33 cellular contexts compared by ENCODE assay signal in genomic region chr3:4855676-4856075, GRCh38.
A peak's percentile ranks its signal among the peaks of the same experiment; 100 is the strongest.
DNase-seq lines count a peak whose midpoint lies in the region; ATAC-seq, FAIRE-seq and TF ChIP-seq lines count a peak whose summit lies in the region.
"Had no signal": no experiment of that assay in that cellular context is flagged by ENCODE, and none has a peak within 500 bp of the region (broad histone marks: within the 10 kb centered on the region; RNA-seq: fewer than 3 reads in every experiment).

No MANE protein-coding gene starts in this region.

- H3K4me3 ChIP-seq in K562: no peak overlapping the region
- H3K4me3 ChIP-seq: coronary artery, gastrocnemius medialis, MG63, PC-9, stomach, tibial artery had no signal

- FAIRE-seq in K562 (lab: Jason Lieb, UNC): no peak
- FAIRE-seq: astrocyte, endometrium, G401.6, islet of Langerhans had no signal

- no peak for TF ChIP-seq POLR2A in K562 (conservative IDR thresholded peaks at IDR 0.05)

- DNase-seq in activated naive CD4-positive, alpha-beta T cell treated with anti-CD3 and anti-CD28 coated beads for 36 hours: peak; percentile 41
- DNase-seq in activated naive CD4-positive, alpha-beta T cell treated with Interleukin-2 at 50 U/mL for 16 hours: no peak
- DNase-seq in K562 (ENCODE audit: extremely low read depth in 1 of 4, low spot score in 3 of 4) (no peak), HuH-7.5 (ENCODE audit: low spot score) (no peak), GOT3 (lab: John Stamatoyannopoulos, UW) (no peak), globus pallidus (ENCODE audit: low spot score) (no peak)
- no peak for DNase-seq in stimulated activated effector memory CD8-positive, alpha-beta T cell treated with anti-CD3 and anti-CD28 coated beads, Interleukin-12 subunit alpha, Interleukin-12 subunit beta, amount 100 ng/mL, for 72 hours (ENCODE audit: low spot score in 2 of 2)
- DNase-seq: activated T-cell treated with anti-CD3 and anti-CD28 coated beads, Interleukin-2, amount 50 U/mL, for 4 hours; BE2C; COR-L47; gastrocnemius medialis; H7; KBM-7; left ventricle myocardium superior; MG63; naive B cell; NCI-H1105 treated with DMSO at 0.1 percent for 48 hours; NCI-H1930; NCI-H524 treated with DMSO at 0.1 percent for 48 hours; occipital lobe; PC-9; stomach; T-helper 9 cell; tibial artery had no signal

- peaks cover 0 to 12% of the 10 kb centered on the region in 2 experiments; a peak in 3 of 5 replicates for H3K4me1 ChIP-seq in K562 (replicated peaks in 1 of 2; ENCODE audit: control insufficient read depth in 2 of 2, insufficient read depth in 2 of 2, low read length in 2 of 2)
- H3K4me1 ChIP-seq: BE2C, gastrocnemius medialis, stomach had no signal

- H3K27me3 Mint-ChIP-seq in activated naive CD4-positive, alpha-beta T cell treated with anti-CD3 and anti-CD28 coated beads for 36 hours (ENCODE audit: low read depth): no peaks in the 10 kb centered on the region
- H3K27me3 Mint-ChIP-seq: activated naive CD4-positive, alpha-beta T cell treated with anti-CD3 and anti-CD28 coated beads, Interleukin-2, amount 50 U/mL, for 24 hours; naive B cell had no signal

- H3K27me3 ChIP-seq in K562 (ENCODE audit: control insufficient read depth in 2 of 2, insufficient read depth in 2 of 2, low read length in 2 of 2): no peaks in the 10 kb centered on the region
- H3K27me3 ChIP-seq: BE2C, gastrocnemius medialis, MG63, stomach, tibial artery had no signal

- H3K9me3 Mint-ChIP-seq in activated naive CD4-positive, alpha-beta T cell treated with anti-CD3 and anti-CD28 coated beads for 36 hours: peaks cover 4% of the 10 kb centered on the region
- H3K9me3 Mint-ChIP-seq in stimulated activated effector memory CD8-positive, alpha-beta T cell treated with anti-CD3 and anti-CD28 coated beads, Interleukin-12 subunit alpha, Interleukin-12 subunit beta, amount 100 ng/mL, for 72 hours: no peaks in the 10 kb centered on the region

- no peaks in the 10 kb centered on the region for H3K36me3 ChIP-seq in K562 (ENCODE audit: control insufficient read depth, insufficient read depth, low read length)
- H3K36me3 ChIP-seq: BE2C, gastrocnemius medialis, MG63, stomach, tibial artery had no signal

- H2AFZ ChIP-seq in K562 (ENCODE audit: low read depth, low read length): no peak overlapping the region

- POLR2A ChIA-PET in K562 (lab: Yijun Ruan, JAX): no interaction called here

- peak; percentile 15; the same call in 2 of the 3 replicates for ATAC-seq in K562
- ATAC-seq in stimulated activated effector memory CD8-positive, alpha-beta T cell treated with anti-CD3 and anti-CD28 coated beads, Interleukin-12 subunit alpha, Interleukin-12 subunit beta, amount 100 ng/mL, for 72 hours: no peak
- ATAC-seq: activated T-cell treated with anti-CD3 and anti-CD28 coated beads, Interleukin-2, amount 50 U/mL, for 4 hours; gastrocnemius medialis; left ventricle myocardium superior; Right ventricle myocardium inferior; SK-N-SH treated with all-trans-retinoic acid at 6 μM for 48 hours had no signal

- H3K9ac ChIP-seq in K562 (ENCODE audit: insufficient read depth in 1 of 2, low read depth in 2 of 2, low read length in 2 of 2): no peak overlapping the region

- peaks cover 58% of the 10 kb centered on the region for H3K4me1 Mint-ChIP-seq in activated naive CD4-positive, alpha-beta T cell treated with anti-CD3 and anti-CD28 coated beads for 36 hours (ENCODE audit: low read depth)
- H3K4me1 Mint-ChIP-seq in stimulated activated effector memory CD8-positive, alpha-beta T cell treated with anti-CD3 and anti-CD28 coated beads, Interleukin-12 subunit alpha, Interleukin-12 subunit beta, amount 100 ng/mL, for 72 hours: peaks cover 58% of the 10 kb centered on the region

- peak overlapping the region; percentile 7 for H3K27ac Mint-ChIP-seq in activated naive CD4-positive, alpha-beta T cell treated with anti-CD3 and anti-CD28 coated beads for 36 hours
- H3K27ac Mint-ChIP-seq in stimulated activated effector memory CD8-positive, alpha-beta T cell treated with anti-CD3 and anti-CD28 coated beads, Interleukin-12 subunit alpha, Interleukin-12 subunit beta, amount 100 ng/mL, for 72 hours: peak overlapping the region; percentile 35

- H4K20me1 ChIP-seq in K562 (replicated peaks; ENCODE audit: control insufficient read depth, insufficient read depth, low read length): no peaks in the 10 kb centered on the region

- H3K4me3 Mint-ChIP-seq in activated naive CD4-positive, alpha-beta T cell treated with anti-CD3 and anti-CD28 coated beads for 36 hours: no peak overlapping the region
- no peak overlapping the region for H3K4me3 Mint-ChIP-seq in stimulated activated effector memory CD8-positive, alpha-beta T cell treated with anti-CD3 and anti-CD28 coated beads, Interleukin-12 subunit alpha, Interleukin-12 subunit beta, amount 100 ng/mL, for 72 hours
- H3K4me3 Mint-ChIP-seq: activated naive CD4-positive, alpha-beta T cell treated with anti-CD3 and anti-CD28 coated beads, Interleukin-2, amount 50 U/mL, for 24 hours; activated T-cell treated with anti-CD3 and anti-CD28 coated beads, Interleukin-2, amount 50 U/mL, for 4 hours; naive B cell had no signal

- CTCF ChIA-PET in activated naive CD4-positive, alpha-beta T cell treated with anti-CD3 and anti-CD28 coated beads for 36 hours (lab: Charles Lee): interaction anchor here (0.7 to 2.0 kb wide), 3 partner anchors 121 to 132 kb away, joined by 3 to 6 read pairs (median 3); no protein-coding TSS in a partner anchor
- CTCF ChIA-PET in K562 (lab: Yijun Ruan, JAX; ENCODE audit: low intra/inter-chr PET ratio): no interaction called here

- H3K4me2 ChIP-seq in K562 (ENCODE audit: insufficient read depth, low read length): no peak overlapping the region
- H3K4me2 ChIP-seq: PC-9 had no signal

- 67% methylated on average over 5 of the region's 5 CpGs for WGBS in K562 (ENCODE audit: insufficient coverage, low coverage, missing lambda C conversion rate)

- TF ChIP-seq RAD21 in K562 (CRISPR knock-in tag; conservative IDR thresholded peaks at IDR 0.05 in 1 of 2, IDR thresholded peaks at IDR 0.05 in 1 of 2): no peak

- H3K36me3 Mint-ChIP-seq in activated naive CD4-positive, alpha-beta T cell treated with anti-CD3 and anti-CD28 coated beads for 36 hours (ENCODE audit: low read depth): peaks cover 12% of the 10 kb centered on the region
- H3K36me3 Mint-ChIP-seq in stimulated activated effector memory CD8-positive, alpha-beta T cell treated with anti-CD3 and anti-CD28 coated beads, Interleukin-12 subunit alpha, Interleukin-12 subunit beta, amount 100 ng/mL, for 72 hours: peaks cover 8% of the 10 kb centered on the region

- intact Hi-C loops in activated naive CD4-positive, alpha-beta T cell treated with anti-CD3 and anti-CD28 coated beads for 36 hours (cut with micrococcal nuclease): no loop called here
- intact Hi-C loops in K562 (cut with micrococcal nuclease): no loop called here

- H3K79me2 ChIP-seq in K562 (ENCODE audit: control insufficient read depth, insufficient read depth, low read length): no peaks in the 10 kb centered on the region

- TF ChIP-seq CTCF in VCaP (conservative IDR thresholded peaks at IDR 0.05) (no peak), K562 (IDR thresholded peaks at IDR 0.05 in 2 of 3, conservative IDR thresholded peaks at IDR 0.05 in 1 of 3; ENCODE audit: insufficient read depth in 2 of 3, low read depth in 1 of 3, low read length in 3 of 3) (no peak)

- no peak for TF ChIP-seq EP300 in K562 (IDR thresholded peaks at IDR 0.05; ENCODE audit: low read length)

- H3K9me3 ChIP-seq in K562 (replicated peaks; ENCODE audit: control insufficient read depth, insufficient read depth, low read depth, low read length): no peaks in the 10 kb centered on the region
- H3K9me3 ChIP-seq: BE2C, gastrocnemius medialis, MG63 had no signal

- in situ Hi-C loops in K562 (cut with MboI): no loop called here

- H3K27ac ChIP-seq in VCaP (peak overlapping the region; percentile 81), K562 (ENCODE audit: extremely low read depth, low read depth, low read length) (no peak overlapping the region)
- H3K27ac ChIP-seq: coronary artery, gastrocnemius medialis, PC-9, stomach, tibial artery had no signal

- H3K9me1 ChIP-seq in K562 (ENCODE audit: control insufficient read depth, insufficient read depth, low read length): no peaks in the 10 kb centered on the region

- BruUV-seq in K562 (replicated peaks; lab: Mats Ljungman, UMichigan): no TSS peak

TF ChIP-seq in K562, 482 proteins besides CTCF, POLR2A, EP300 and RAD21:
- TF ChIP-seq ZNF511 (CRISPR knock-in tag; IDR thresholded peaks at IDR 0.05) (no peak), ZFPM2 (CRISPR knock-in tag; IDR thresholded peaks at IDR 0.05) (no peak), YY1 (IDR thresholded peaks at IDR 0.05; ENCODE audit: borderline replicate concordance in 1 of 3, control insufficient read depth in 1 of 3, extremely low read depth in 1 of 3, insufficient read depth in 3 of 3, insufficient read length in 1 of 3, insufficient replicate concordance in 2 of 3, low read depth in 1 of 3, low read length in 2 of 3) (peak in 1 of 3 experiments; percentile 19)
TF ChIP-seq in K562: peak in this region for 1.
